In the genomic region with DNA sequence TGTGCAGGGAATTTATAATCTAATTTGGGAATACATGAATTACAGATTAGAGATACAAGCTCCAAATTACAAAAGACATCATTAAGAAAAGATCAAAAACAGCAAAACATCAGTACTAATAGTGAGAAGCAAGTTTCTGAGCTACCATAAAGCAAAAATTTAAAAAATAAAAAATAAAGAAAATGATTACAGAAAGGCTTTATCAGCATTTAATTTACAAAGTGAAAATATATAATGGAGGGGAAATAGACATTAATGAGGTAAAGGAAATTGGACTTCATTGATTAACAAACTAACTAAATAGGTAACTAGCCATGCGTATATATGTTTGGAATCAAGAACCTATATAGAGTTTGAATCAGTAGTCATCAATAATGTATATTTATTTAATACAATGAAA, we compare ENCODE assay signal across 8 cellular contexts.
"Had no signal": no experiment of that assay in that cellular context is flagged by ENCODE, and none has a peak within 500 bp of the region (broad histone marks: within the 10 kb centered on the region; RNA-seq: fewer than 3 reads in every experiment).

No MANE protein-coding gene starts in this region.

- ATAC-seq: GM12878 had no signal

- H3K4me3 ChIP-seq: GM12878 had no signal

- DNase-seq: GDM1, GF-D8 had no signal

- FAIRE-seq: G401.6, GM12878, GM12891, GM12892, GM18507, GM19239 had no signal
